In the genomic region with DNA sequence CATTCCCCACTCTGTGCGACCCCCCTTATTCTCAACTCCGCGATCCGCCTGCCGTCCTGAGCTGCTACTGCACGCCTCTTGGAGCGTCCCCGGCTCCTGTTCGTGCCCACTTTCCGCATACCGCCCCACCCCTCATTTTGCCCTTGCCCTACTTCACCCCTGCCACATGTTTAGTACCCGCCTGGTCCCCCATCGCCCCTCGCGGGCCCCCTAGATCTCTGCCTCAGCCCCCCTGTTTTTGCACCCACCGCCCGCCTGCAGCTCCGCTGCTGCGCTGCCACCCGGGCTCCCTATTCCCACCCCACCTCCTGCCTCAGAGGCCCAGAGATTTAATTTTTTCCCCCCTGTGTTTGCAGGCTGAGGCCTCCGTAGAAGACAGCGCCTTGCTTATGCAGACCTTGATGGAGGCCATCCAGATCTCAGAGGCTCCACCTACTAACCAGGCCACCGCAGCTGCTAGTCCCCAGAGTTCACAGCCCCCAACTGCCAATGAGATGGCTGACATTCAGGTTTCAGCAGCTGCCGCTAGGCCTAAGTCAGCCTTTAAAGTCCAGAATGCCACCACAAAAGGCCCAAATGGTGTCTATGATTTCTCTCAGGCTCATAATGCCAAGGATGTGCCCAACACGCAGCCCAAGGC, we compare ENCODE assay signal across 8 cellular contexts. TPM values are rescaled to one million over a fixed set of nuclear protein-coding genes. Genes with fewer than 3 reads are reported as not detected.
DNase-seq lines count a peak whose midpoint lies in the region; ATAC-seq and TF ChIP-seq lines count a peak whose summit lies in the region.

No MANE protein-coding gene starts in this region.

- no peaks in the 10 kb centered on the region for H3K27me3 Mint-ChIP-seq in memory B cell

- H3K9me3 ChIP-seq in upper lobe of left lung = no peaks in the 10 kb centered on the region

- 21 to 51% methylated on average over 20 of the region's 25 CpGs for WGBS in upper lobe of left lung, 2 donors

- no peak for TF ChIP-seq POLR2A in upper lobe of left lung (IDR thresholded peaks at IDR 0.05)

- peak overlapping the region; percentile 78 to 81 for H3K27ac ChIP-seq in coronary artery
- H3K27ac ChIP-seq in upper lobe of left lung = peak overlapping the region; percentile 62 to 84 (median 76)

- H3K9me3 Mint-ChIP-seq in memory B cell = no peaks in the 10 kb centered on the region

- H3K4me3 ChIP-seq in coronary artery = peak overlapping the region; percentile 67
- peak overlapping the region; percentile 32 to 66 (median 54) for H3K4me3 ChIP-seq in upper lobe of left lung

- no peak for TF ChIP-seq CTCF in coronary artery (IDR thresholded peaks at IDR 0.05)
- no peak for TF ChIP-seq CTCF in upper lobe of left lung (IDR thresholded peaks at IDR 0.05)

- peaks cover 0 to 27% (median 10%) of the 10 kb centered on the region in 4 donors for H3K36me3 ChIP-seq in upper lobe of left lung

- peaks cover 0 to 5% (median 1%) of the 10 kb centered on the region in 4 donors for H3K4me1 ChIP-seq in upper lobe of left lung

- H3K4me1 Mint-ChIP-seq in memory B cell = peaks cover 17% of the 10 kb centered on the region

- no peaks in the 10 kb centered on the region for H3K27me3 ChIP-seq in upper lobe of left lung

- H3K4me3 Mint-ChIP-seq in memory B cell = peak overlapping the region; percentile 97

- H3K27ac Mint-ChIP-seq in memory B cell = peak overlapping the region; percentile 19

- no peak for TF ChIP-seq EP300 in upper lobe of left lung (IDR thresholded peaks at IDR 0.05)

- ATAC-seq in memory B cell (ENCODE audit: low read depth) (peak; percentile 50), upper lobe of left lung (ENCODE audit: low FRiP score in 2 of 2) (no peak)

- peak; percentile 25 to 49 for DNase-seq in NCI-H2081 (lab: John Stamatoyannopoulos, UW)
- no peak for DNase-seq in NCI-H2081 treated with DMSO at 0.1 percent for 48 hours (lab: John Stamatoyannopoulos, UW)
- DNase-seq in H4 (ENCODE audit: low spot score) = peak; percentile 12
- DNase-seq in NCI-H2227 (lab: John Stamatoyannopoulos, UW; ENCODE audit: unreplicated experiment) = peak; percentile 59
- no peak for DNase-seq in coronary artery (ENCODE audit: low spot score)
- peak in 1 of 2 donors; percentile 12 for DNase-seq in memory B cell (ENCODE audit: low spot score in 2 of 2)
- DNase-seq in upper lobe of left lung = peak in 1 of 2 donors; percentile 51
- DNase-seq in ureter (ENCODE audit: low spot score) = no peak

- peaks cover 8% of the 10 kb centered on the region for H3K36me3 Mint-ChIP-seq in memory B cell

RNA-seq across cellular contexts. Expression of a gene that starts 1.4 kb away (rescaled TPM):
- total RNA-seq in H4 (2014; rRNA removed; shearing (Covaris generic)) = 214 and 291 TPM in 2 replicates
- 10 to 100 TPM; 25.1 to 72.8 (median 65.7) TPM for total RNA-seq in upper lobe of left lung
- 79.8 TPM for total RNA-seq in ureter

Comparison
In these comparisons a context has a peak if more than half of its experiments do, and no peak if none do; other contexts are left out.
1. DNase-seq: peak in NCI-H2081 (2 of 2), H4 (single experiment) and NCI-H2227 (single experiment); none in NCI-H2081 treated with DMSO at 0.1 percent for 48 hours (single experiment), coronary artery (single experiment) and ureter (single experiment).